ENCODE assay signal across 31 cellular contexts in the genomic region with DNA sequence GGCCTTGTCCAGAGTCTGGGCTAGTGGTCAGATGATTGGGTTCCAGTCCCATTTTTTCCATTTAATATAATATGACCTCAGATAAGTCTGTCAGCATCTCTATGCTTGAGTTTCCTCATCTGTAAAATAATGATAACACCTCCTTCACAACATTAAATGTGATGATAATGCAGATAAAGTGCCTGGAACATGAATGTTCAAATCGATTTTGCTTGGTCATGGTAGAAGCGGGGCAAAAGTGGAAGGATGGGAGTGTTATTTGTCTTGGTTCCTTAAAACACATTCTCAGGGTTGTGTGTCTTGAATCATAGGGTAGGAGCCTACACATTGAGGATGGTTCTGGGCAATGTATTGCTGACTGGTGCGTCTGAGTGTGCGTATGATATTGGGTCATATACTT. TPM values are rescaled to one million over a fixed set of nuclear protein-coding genes. Genes with fewer than 3 reads are reported as not detected.
DNase-seq lines count a peak whose midpoint lies in the region; ATAC-seq, FAIRE-seq and TF ChIP-seq lines count a peak whose summit lies in the region.
"Had no signal": no experiment of that assay in that cellular context is flagged by ENCODE, and none has a peak within 500 bp of the region (broad histone marks: within the 10 kb centered on the region; RNA-seq: fewer than 3 reads in every experiment).

No MANE protein-coding gene starts in this region.

- H2AFZ ChIP-seq in K562 (ENCODE audit: low read depth, low read length): no peak overlapping the region

- H3K9me1 ChIP-seq in K562 (ENCODE audit: control insufficient read depth, insufficient read depth, low read length): peaks cover 4% of the 10 kb centered on the region

- peak; percentile 71 for FAIRE-seq in K562 (lab: Jason Lieb, UNC)
- FAIRE-seq: astrocyte, endometrium, frontal cortex, H1, small intestine, TTC549 had no signal

- H3K27ac Mint-ChIP-seq in activated CD8-positive, alpha-beta T cell treated with anti-CD3 and anti-CD28 coated beads for 36 hours: peak overlapping the region; percentile 2
- no peak overlapping the region for H3K27ac Mint-ChIP-seq in activated CD8-positive, alpha-beta T cell treated with anti-CD3 and anti-CD28 coated beads, Interleukin-2, amount 10 ng/mL, durations not matched to agents 7 days and 5 days
- peak overlapping the region; percentile 36 for H3K27ac Mint-ChIP-seq in stimulated activated naive CD8-positive, alpha-beta T cell treated with anti-CD3 and anti-CD28 coated beads, Interleukin-15, Interleukin-2, amounts not matched to agents 100 ng/mL and 50 ng/mL, for 24 hours
- no peak overlapping the region for H3K27ac Mint-ChIP-seq in stimulated activated naive CD8-positive, alpha-beta T cell treated with anti-CD3 and anti-CD28 coated beads, Interleukin-15, amount 100 ng/mL, for 72 hours
- H3K27ac Mint-ChIP-seq: activated naive CD8-positive, alpha-beta T cell treated with anti-CD3 and anti-CD28 coated beads, Interleukin-2, amount 10 ng/mL, durations not matched to agents 7 days and 5 days; activated T-helper 2 cell treated with anti-CD3 and anti-CD28 coated beads, Interferon-gamma antibody, Interleukin-2, Interleukin-4, amounts not matched to agents 10 μg/mL and 5 μg/mL and 100 μg/mL, durations not matched to agents 14 hours and 24 hours and 36 hours; T-helper 1 cell treated with Interleukin-12 subunit alpha and Interleukin-12 subunit beta and Interleukin-4 antibody, amounts not matched to agents 30 μg/mL and 1 μg/mL, for 36 hours had no signal

- no peak for TF ChIP-seq RAD21 in K562 (CRISPR knock-in tag; conservative IDR thresholded peaks at IDR 0.05 in 1 of 2, IDR thresholded peaks at IDR 0.05 in 1 of 2)

- no peak overlapping the region for H3K9ac ChIP-seq in K562 (ENCODE audit: insufficient read depth in 1 of 2, low read depth in 2 of 2, low read length in 2 of 2)

- WGBS in K562 (ENCODE audit: insufficient coverage, low coverage, missing lambda C conversion rate): 53% methylated on average over 4 of the region's 4 CpGs
- WGBS in lower leg skin, 2 donors: 89 to 92% methylated on average over 4 of the region's 4 CpGs

- H3K36me3 ChIP-seq in K562 (ENCODE audit: control insufficient read depth, insufficient read depth, low read length): peaks cover 61% of the 10 kb centered on the region

- H3K4me3 Mint-ChIP-seq in activated CD8-positive, alpha-beta T cell treated with anti-CD3 and anti-CD28 coated beads for 36 hours: no peak overlapping the region
- no peak overlapping the region for H3K4me3 Mint-ChIP-seq in activated CD8-positive, alpha-beta T cell treated with anti-CD3 and anti-CD28 coated beads, Interleukin-2, amount 10 ng/mL, durations not matched to agents 7 days and 5 days
- no peak overlapping the region for H3K4me3 Mint-ChIP-seq in stimulated activated naive CD8-positive, alpha-beta T cell treated with anti-CD3 and anti-CD28 coated beads, Interleukin-15, Interleukin-2, amounts not matched to agents 100 ng/mL and 50 ng/mL, for 24 hours
- H3K4me3 Mint-ChIP-seq in stimulated activated naive CD8-positive, alpha-beta T cell treated with anti-CD3 and anti-CD28 coated beads, Interleukin-15, amount 100 ng/mL, for 72 hours: no peak overlapping the region
- H3K4me3 Mint-ChIP-seq: activated naive CD8-positive, alpha-beta T cell treated with anti-CD3 and anti-CD28 coated beads, Interleukin-2, amount 10 ng/mL, durations not matched to agents 7 days and 5 days; CD8-positive, alpha-beta memory T cell; naive B cell; T-helper 1 cell treated with Interleukin-12 subunit alpha and Interleukin-12 subunit beta and Interleukin-4 antibody, amounts not matched to agents 30 μg/mL and 1 μg/mL, for 36 hours had no signal

- peaks cover 44% of the 10 kb centered on the region for H3K4me1 Mint-ChIP-seq in activated CD8-positive, alpha-beta T cell treated with anti-CD3 and anti-CD28 coated beads for 36 hours (ENCODE audit: low read depth)
- peaks cover 47% of the 10 kb centered on the region for H3K4me1 Mint-ChIP-seq in activated CD8-positive, alpha-beta T cell treated with anti-CD3 and anti-CD28 coated beads, Interleukin-2, amount 10 ng/mL, durations not matched to agents 7 days and 5 days (ENCODE audit: low read depth)
- H3K4me1 Mint-ChIP-seq in stimulated activated naive CD8-positive, alpha-beta T cell treated with anti-CD3 and anti-CD28 coated beads, Interleukin-15, Interleukin-2, amounts not matched to agents 100 ng/mL and 50 ng/mL, for 24 hours (ENCODE audit: low read depth): peaks cover 59% of the 10 kb centered on the region
- peaks cover 46% of the 10 kb centered on the region for H3K4me1 Mint-ChIP-seq in stimulated activated naive CD8-positive, alpha-beta T cell treated with anti-CD3 and anti-CD28 coated beads, Interleukin-15, amount 100 ng/mL, for 72 hours

- TF ChIP-seq POLR2A in K562 (conservative IDR thresholded peaks at IDR 0.05): no peak
- TF ChIP-seq POLR2A in lower leg skin (IDR thresholded peaks at IDR 0.05): no peak

- intact Hi-C loops in activated CD8-positive, alpha-beta T cell treated with anti-CD3 and anti-CD28 coated beads for 36 hours (cut with micrococcal nuclease): no loop called here
- intact Hi-C loops in K562 (cut with micrococcal nuclease): no loop called here
- intact Hi-C loops in lower leg skin (cut with DNase I; ENCODE audit: low total_unique reads): no loop called here

- H3K27me3 Mint-ChIP-seq in activated CD8-positive, alpha-beta T cell treated with anti-CD3 and anti-CD28 coated beads for 36 hours: no peaks in the 10 kb centered on the region
- no peaks in the 10 kb centered on the region for H3K27me3 Mint-ChIP-seq in activated CD8-positive, alpha-beta T cell treated with anti-CD3 and anti-CD28 coated beads, Interleukin-2, amount 10 ng/mL, durations not matched to agents 7 days and 5 days (ENCODE audit: low read depth)
- no peaks in the 10 kb centered on the region for H3K27me3 Mint-ChIP-seq in stimulated activated naive CD8-positive, alpha-beta T cell treated with anti-CD3 and anti-CD28 coated beads, Interleukin-15, Interleukin-2, amounts not matched to agents 100 ng/mL and 50 ng/mL, for 24 hours
- no peaks in the 10 kb centered on the region for H3K27me3 Mint-ChIP-seq in stimulated activated naive CD8-positive, alpha-beta T cell treated with anti-CD3 and anti-CD28 coated beads, Interleukin-15, amount 100 ng/mL, for 72 hours
- H3K27me3 Mint-ChIP-seq: activated naive CD8-positive, alpha-beta T cell treated with anti-CD3 and anti-CD28 coated beads, Interleukin-2, amount 10 ng/mL, durations not matched to agents 7 days and 5 days; CD8-positive, alpha-beta memory T cell; naive B cell had no signal

- H3K36me3 Mint-ChIP-seq in activated CD8-positive, alpha-beta T cell treated with anti-CD3 and anti-CD28 coated beads for 36 hours (ENCODE audit: low read depth): peaks cover 44% of the 10 kb centered on the region
- H3K36me3 Mint-ChIP-seq in activated CD8-positive, alpha-beta T cell treated with anti-CD3 and anti-CD28 coated beads, Interleukin-2, amount 10 ng/mL, durations not matched to agents 7 days and 5 days (ENCODE audit: low read depth): peaks cover 57% of the 10 kb centered on the region
- peaks cover 63% of the 10 kb centered on the region for H3K36me3 Mint-ChIP-seq in stimulated activated naive CD8-positive, alpha-beta T cell treated with anti-CD3 and anti-CD28 coated beads, Interleukin-15, Interleukin-2, amounts not matched to agents 100 ng/mL and 50 ng/mL, for 24 hours (ENCODE audit: low read depth)

- no peaks in the 10 kb centered on the region for H3K27me3 ChIP-seq in K562 (ENCODE audit: control insufficient read depth in 2 of 2, insufficient read depth in 2 of 2, low read length in 2 of 2)
- H3K27me3 ChIP-seq: tibial nerve had no signal

- peak overlapping the region; percentile 68 for H3K27ac ChIP-seq in K562 (ENCODE audit: extremely low read depth, low read depth, low read length)
- H3K27ac ChIP-seq: SK-N-MC, tibial nerve had no signal

- no peaks in the 10 kb centered on the region for H3K9me3 ChIP-seq in K562 (replicated peaks; ENCODE audit: control insufficient read depth, insufficient read depth, low read depth, low read length)
- H3K9me3 ChIP-seq: tibial nerve had no signal

- BruUV-seq in K562 (replicated peaks; lab: Mats Ljungman, UMichigan): no TSS peak

- H3K9me3 Mint-ChIP-seq in activated CD8-positive, alpha-beta T cell treated with anti-CD3 and anti-CD28 coated beads for 36 hours: no peaks in the 10 kb centered on the region
- H3K9me3 Mint-ChIP-seq in activated CD8-positive, alpha-beta T cell treated with anti-CD3 and anti-CD28 coated beads, Interleukin-2, amount 10 ng/mL, durations not matched to agents 7 days and 5 days (ENCODE audit: insufficient read depth): no peaks in the 10 kb centered on the region
- no peaks in the 10 kb centered on the region for H3K9me3 Mint-ChIP-seq in stimulated activated naive CD8-positive, alpha-beta T cell treated with anti-CD3 and anti-CD28 coated beads, Interleukin-15, Interleukin-2, amounts not matched to agents 100 ng/mL and 50 ng/mL, for 24 hours
- H3K9me3 Mint-ChIP-seq in stimulated activated naive CD8-positive, alpha-beta T cell treated with anti-CD3 and anti-CD28 coated beads, Interleukin-15, amount 100 ng/mL, for 72 hours: no peaks in the 10 kb centered on the region
- H3K9me3 Mint-ChIP-seq: activated naive CD8-positive, alpha-beta T cell treated with anti-CD3 and anti-CD28 coated beads, Interleukin-2, amount 10 ng/mL, durations not matched to agents 7 days and 5 days; activated T-helper 2 cell treated with anti-CD3 and anti-CD28 coated beads, Interferon-gamma antibody, Interleukin-2, Interleukin-4, amounts not matched to agents 10 μg/mL and 5 μg/mL and 100 μg/mL, durations not matched to agents 14 hours and 24 hours and 36 hours; CD8-positive, alpha-beta memory T cell; naive B cell; T-helper 1 cell treated with Interleukin-12 subunit alpha and Interleukin-12 subunit beta and Interleukin-4 antibody, amounts not matched to agents 30 μg/mL and 1 μg/mL, for 36 hours had no signal

- in situ Hi-C loops in K562 (cut with MboI): no loop called here

- H4K20me1 ChIP-seq in K562 (replicated peaks; ENCODE audit: control insufficient read depth, insufficient read depth, low read length): peaks cover 13% of the 10 kb centered on the region

- TF ChIP-seq EP300 in K562 (IDR thresholded peaks at IDR 0.05; ENCODE audit: low read length): peak; percentile 32; the same call in 1 of the 2 replicates

- H3K4me3 ChIP-seq in K562 (no peak overlapping the region), lower leg skin (ENCODE audit: low read depth, poor library complexity, severe bottlenecking) (no peak overlapping the region)
- H3K4me3 ChIP-seq: SK-N-MC, tibial nerve had no signal

- peaks cover 81% of the 10 kb centered on the region for H3K79me2 ChIP-seq in K562 (ENCODE audit: control insufficient read depth, insufficient read depth, low read length)

- peaks cover 0 to 17% of the 10 kb centered on the region in 2 experiments; a peak in 4 of 5 replicates for H3K4me1 ChIP-seq in K562 (replicated peaks in 1 of 2; ENCODE audit: control insufficient read depth in 2 of 2, insufficient read depth in 2 of 2, low read length in 2 of 2)

- DNase-seq in activated CD8-positive, alpha-beta T cell treated with anti-CD3 and anti-CD28 coated beads for 36 hours: no peak
- no peak for DNase-seq in activated CD8-positive, alpha-beta T cell treated with anti-CD3 and anti-CD28 coated beads, Interleukin-2, amount 10 ng/mL, durations not matched to agents 7 days and 5 days
- no peak for DNase-seq in stimulated activated naive CD8-positive, alpha-beta T cell treated with anti-CD3 and anti-CD28 coated beads, Interleukin-15, amount 100 ng/mL, for 72 hours
- DNase-seq in K562 (ENCODE audit: extremely low read depth in 1 of 4, low spot score in 3 of 4) (peak in 1 of 4 experiments; percentile 33), NCI-H2196 treated with DMSO at 0.1 percent for 48 hours (lab: John Stamatoyannopoulos, UW; ENCODE audit: unreplicated experiment) (no peak), lower leg skin (ENCODE audit: low spot score in 2 of 2) (no peak)
- DNase-seq: activated CD4-positive, alpha-beta T cell treated with anti-CD3 and anti-CD28 coated beads for 4 hours; activated naive CD8-positive, alpha-beta T cell treated with anti-CD3 and anti-CD28 coated beads, Interleukin-2, amount 10 ng/mL, durations not matched to agents 7 days and 5 days; CD8-positive, alpha-beta memory T cell; central memory CD4-positive, alpha-beta T cell; dermis blood vessel endothelial cell; DMS153; hippocampal formation; naive B cell; NCI-H2029; NCI-H226; NCI-H69; small intestine; stimulated activated CD4-positive, alpha-beta T cell treated with anti-CD3 and anti-CD28 coated beads, Interleukin-1b, Interleukin-23, amount 100 ng/mL, for 48 hours had no signal

- no peak for ATAC-seq in activated CD8-positive, alpha-beta T cell treated with anti-CD3 and anti-CD28 coated beads for 36 hours
- no peak for ATAC-seq in activated CD8-positive, alpha-beta T cell treated with anti-CD3 and anti-CD28 coated beads, Interleukin-2, amount 10 ng/mL, durations not matched to agents 7 days and 5 days
- ATAC-seq in stimulated activated naive CD8-positive, alpha-beta T cell treated with anti-CD3 and anti-CD28 coated beads, Interleukin-15, amount 100 ng/mL, for 72 hours: no peak
- peak; percentile 51 for ATAC-seq in K562
- ATAC-seq in GM19467 (IDR thresholded peaks at IDR 0.05; ENCODE audit: unreplicated experiment): no peak
- ATAC-seq: left lobe of liver had no signal

- CTCF ChIA-PET in activated CD8-positive, alpha-beta T cell treated with anti-CD3 and anti-CD28 coated beads for 36 hours (lab: Charles Lee): interaction anchor here (0.7 to 1.7 kb wide), 3 partner anchors 14 to 104 kb away, joined by 3 to 4 read pairs (median 3); no protein-coding TSS in a partner anchor
- CTCF ChIA-PET in activated CD8-positive, alpha-beta T cell treated with anti-CD3 and anti-CD28 coated beads, Interleukin-2, amount 10 ng/mL, durations not matched to agents 7 days and 5 days (lab: Charles Lee): interaction anchor here (1.6 to 2.0 kb wide), 2 partner anchors 17 to 500 kb away, joined by 5 to 8 read pairs; no protein-coding TSS in a partner anchor
- CTCF ChIA-PET in K562 (lab: Yijun Ruan, JAX; ENCODE audit: low intra/inter-chr PET ratio): no interaction called here

- peak overlapping the region; percentile 33 for H3K4me2 ChIP-seq in K562 (ENCODE audit: insufficient read depth, low read length)

- no peak for TF ChIP-seq CTCF in activated CD8-positive, alpha-beta T cell treated with anti-CD3 and anti-CD28 coated beads for 36 hours (IDR thresholded peaks at IDR 0.05)
- no peak for TF ChIP-seq CTCF in K562 (IDR thresholded peaks at IDR 0.05 in 2 of 3, conservative IDR thresholded peaks at IDR 0.05 in 1 of 3; ENCODE audit: insufficient read depth in 2 of 3, low read depth in 1 of 3, low read length in 3 of 3)
- TF ChIP-seq CTCF in lower leg skin (IDR thresholded peaks at IDR 0.05): no peak

- POLR2A ChIA-PET in activated CD8-positive, alpha-beta T cell treated with anti-CD3 and anti-CD28 coated beads for 36 hours (lab: Charles Lee): interaction anchor here (0.6 to 3.0 kb wide), 4 partner anchors 11 to 187 kb away, joined by 3 to 14 read pairs (median 3); a partner anchor contains a TSS
- POLR2A ChIA-PET in activated CD8-positive, alpha-beta T cell treated with anti-CD3 and anti-CD28 coated beads, Interleukin-2, amount 10 ng/mL, durations not matched to agents 7 days and 5 days (lab: Charles Lee): no interaction called here
- POLR2A ChIA-PET in K562 (lab: Yijun Ruan, JAX): no interaction called here

RNA-seq across cellular contexts. Expression of a gene that starts 16.9 kb away (rescaled TPM):
- 100 to 1,000 TPM in 1 of 2 experiments, 10 to 100 TPM in 1; 98.2 to 115 TPM for total RNA-seq in activated CD8-positive, alpha-beta T cell treated with anti-CD3 and anti-CD28 coated beads for 36 hours
- total RNA-seq in activated CD8-positive, alpha-beta T cell treated with anti-CD3 and anti-CD28 coated beads, Interleukin-2, amount 10 ng/mL, durations not matched to agents 7 days and 5 days: 100 to 1,000 TPM; 102 to 112 TPM
- 369 and 397 TPM in 2 replicates for total RNA-seq in K562 (2011; cell fraction: chromatin; rRNA removed; ENCODE audit: low replicate concordance)
- 237 and 239 TPM in 2 replicates for total RNA-seq in K562 (2011; cell fraction: nucleolus; rRNA removed)
- total RNA-seq in K562 (2011; cell fraction: nucleoplasm; rRNA removed): 280 and 316 TPM in 2 replicates
- total RNA-seq in K562 (2014; rRNA removed): 114 and 120 TPM in 2 replicates
- total RNA-seq in K562 (2014; rRNA removed; fragmentation: Illumina TruSeq; extraction: Trizol): 112 and 138 TPM in 2 replicates
- 95.9 and 97.0 TPM in 2 replicates for total RNA-seq in K562 (2015; rRNA removed; fragmentation: Illumina TruSeq; extraction: Trizol)
- 110 and 118 TPM in 2 replicates for total RNA-seq in K562 (2021)
- polyA plus RNA-seq in K562 (2011; rRNA removed): 101 and 110 TPM in 2 replicates
- 84.8 and 91.1 TPM in 2 replicates for polyA plus RNA-seq in K562 (2011; cell fraction: cytosol; rRNA removed)
- 116 and 137 TPM in 2 replicates for polyA plus RNA-seq in K562 (2011; cell fraction: nucleus; rRNA removed)
- 61.3 and 62.2 TPM in 2 replicates for polyA plus RNA-seq in K562 (2012)
- polyA plus RNA-seq in K562 (2014; fragmentation: Illumina TruSeq; extraction: Trizol): 105 and 108 TPM in 2 replicates
- 10 to 100 TPM; 27.0 to 27.3 TPM for polyA plus RNA-seq in K562 (2014; fragmentation: Nextera tagmentation; extraction: Ambion mirVana)
- 107 and 128 TPM in 2 replicates for polyA plus RNA-seq in K562 (2014; rRNA removed)
- 101 and 125 TPM in 2 replicates for polyA minus RNA-seq in K562 (2011; rRNA and poly(A)+ RNA removed)
- 51.1 and 78.2 TPM in 2 replicates for polyA minus RNA-seq in K562 (2011; cell fraction: cytosol; rRNA and poly(A)+ RNA removed)
- polyA minus RNA-seq in K562 (2011; cell fraction: nucleus; rRNA and poly(A)+ RNA removed): 54.4 and 58.2 TPM in 2 replicates
- 10 to 100 TPM; 41.5 to 75.7 (median 69.1) TPM for total RNA-seq in lower leg skin

RNA-seq across cellular contexts. Expression of a gene that starts 36.8 kb away (rescaled TPM):
- 10 to 100 TPM; 14.8 to 16.8 TPM for total RNA-seq in activated CD8-positive, alpha-beta T cell treated with anti-CD3 and anti-CD28 coated beads for 36 hours
- total RNA-seq in activated CD8-positive, alpha-beta T cell treated with anti-CD3 and anti-CD28 coated beads, Interleukin-2, amount 10 ng/mL, durations not matched to agents 7 days and 5 days: 10 to 100 TPM; 29.9 to 33.1 TPM
- 25.7 and 30.6 TPM in 2 replicates for total RNA-seq in K562 (2011; cell fraction: chromatin; rRNA removed; ENCODE audit: low replicate concordance)
- total RNA-seq in K562 (2011; cell fraction: nucleolus; rRNA removed): 18.3 TPM in 2 replicates
- 31.4 and 43.0 TPM in 2 replicates for total RNA-seq in K562 (2011; cell fraction: nucleoplasm; rRNA removed)
- 14.3 and 22.3 TPM in 2 replicates for total RNA-seq in K562 (2014; rRNA removed)
- 28.5 and 29.1 TPM in 2 replicates for total RNA-seq in K562 (2014; rRNA removed; fragmentation: Illumina TruSeq; extraction: Trizol)
- 22.1 and 24.2 TPM in 2 replicates for total RNA-seq in K562 (2015; rRNA removed; fragmentation: Illumina TruSeq; extraction: Trizol)
- 15.9 and 17.8 TPM in 2 replicates for total RNA-seq in K562 (2021)
- polyA plus RNA-seq in K562 (2011; rRNA removed): 30.9 and 48.1 TPM in 2 replicates
- polyA plus RNA-seq in K562 (2011; cell fraction: cytosol; rRNA removed): 16.5 and 17.1 TPM in 2 replicates
- polyA plus RNA-seq in K562 (2011; cell fraction: nucleus; rRNA removed): 27.3 and 34.5 TPM in 2 replicates
- 16.6 and 19.2 TPM in 2 replicates for polyA plus RNA-seq in K562 (2012)
- 25.1 and 25.4 TPM in 2 replicates for polyA plus RNA-seq in K562 (2014; fragmentation: Illumina TruSeq; extraction: Trizol)
- 10 to 100 TPM; 19.0 to 20.9 TPM for polyA plus RNA-seq in K562 (2014; fragmentation: Nextera tagmentation; extraction: Ambion mirVana)
- polyA plus RNA-seq in K562 (2014; rRNA removed): 21.6 and 30.4 TPM in 2 replicates
- polyA minus RNA-seq in K562 (2011; rRNA and poly(A)+ RNA removed): 23.3 and 38.8 TPM in 2 replicates
- polyA minus RNA-seq in K562 (2011; cell fraction: cytosol; rRNA and poly(A)+ RNA removed): 9.7 and 9.8 TPM in 2 replicates
- 3.9 and 4.1 TPM in 2 replicates for polyA minus RNA-seq in K562 (2011; cell fraction: nucleus; rRNA and poly(A)+ RNA removed)
- 10 to 100 TPM; 11.4 to 46.3 (median 20.4) TPM for total RNA-seq in lower leg skin

RNA-seq across cellular contexts. Expression of a gene that starts 54.5 kb away (rescaled TPM):
- 10 to 100 TPM; 24.8 to 25.0 TPM for total RNA-seq in activated CD8-positive, alpha-beta T cell treated with anti-CD3 and anti-CD28 coated beads for 36 hours
- total RNA-seq in activated CD8-positive, alpha-beta T cell treated with anti-CD3 and anti-CD28 coated beads, Interleukin-2, amount 10 ng/mL, durations not matched to agents 7 days and 5 days: 10 to 100 TPM; 35.2 to 39.6 TPM
- total RNA-seq in K562 (2011; cell fraction: chromatin; rRNA removed; ENCODE audit: low replicate concordance): 3.4 and 7.6 TPM in 2 replicates
- total RNA-seq in K562 (2011; cell fraction: nucleolus; rRNA removed): 4.1 and 6.7 TPM in 2 replicates
- 3.4 and 3.7 TPM in 2 replicates for total RNA-seq in K562 (2011; cell fraction: nucleoplasm; rRNA removed)
- 0.23 and 0.33 TPM in 2 replicates for total RNA-seq in K562 (2014; rRNA removed)
- 0.25 and 0.32 TPM in 2 replicates for total RNA-seq in K562 (2014; rRNA removed; fragmentation: Illumina TruSeq; extraction: Trizol)
- 0.14 TPM in 1 of 2 replicates, not detected in the other for total RNA-seq in K562 (2015; rRNA removed; fragmentation: Illumina TruSeq; extraction: Trizol)
- 0.27 and 0.66 TPM in 2 replicates for total RNA-seq in K562 (2021)
- 0.30 and 0.47 TPM in 2 replicates for polyA plus RNA-seq in K562 (2011; rRNA removed)
- 0.34 and 0.42 TPM in 2 replicates for polyA plus RNA-seq in K562 (2011; cell fraction: cytosol; rRNA removed)
- polyA plus RNA-seq in K562 (2011; cell fraction: nucleus; rRNA removed): 1.3 and 3.4 TPM in 2 replicates
- 0.18 and 0.48 TPM in 2 replicates for polyA plus RNA-seq in K562 (2012)
- 0.09 and 0.29 TPM in 2 replicates for polyA plus RNA-seq in K562 (2014; fragmentation: Illumina TruSeq; extraction: Trizol)
- polyA plus RNA-seq in K562 (2014; fragmentation: Nextera tagmentation; extraction: Ambion mirVana): not detected
- polyA plus RNA-seq in K562 (2014; rRNA removed): 0.22 and 0.29 TPM in 2 replicates
- polyA minus RNA-seq in K562 (2011; rRNA and poly(A)+ RNA removed): 0.63 and 0.77 TPM in 2 replicates
- polyA minus RNA-seq in K562 (2011; cell fraction: cytosol; rRNA and poly(A)+ RNA removed): 0.67 and 1.5 TPM in 2 replicates
- polyA minus RNA-seq in K562 (2011; cell fraction: nucleus; rRNA and poly(A)+ RNA removed): 1.00 and 1.9 TPM in 2 replicates
- total RNA-seq in lower leg skin: 10 to 100 TPM; 23.4 to 41.9 (median 36.0) TPM

Comparison
In these comparisons a context has a peak if more than half of its experiments do, and no peak if none do; other contexts are left out.
1. H3K27ac Mint-ChIP-seq: peak in activated CD8-positive, alpha-beta T cell treated with anti-CD3 and anti-CD28 coated beads for 36 hours (single experiment) and stimulated activated naive CD8-positive, alpha-beta T cell treated with anti-CD3 and anti-CD28 coated beads, Interleukin-15, Interleukin-2, amounts not matched to agents 100 ng/mL and 50 ng/mL, for 24 hours (single experiment); none in activated CD8-positive, alpha-beta T cell treated with anti-CD3 and anti-CD28 coated beads, Interleukin-2, amount 10 ng/mL, durations not matched to agents 7 days and 5 days (single experiment) and stimulated activated naive CD8-positive, alpha-beta T cell treated with anti-CD3 and anti-CD28 coated beads, Interleukin-15, amount 100 ng/mL, for 72 hours (0 of 2).